20 cellular contexts compared by ENCODE assay signal in genomic region chr15:68047826-68048225, GRCh38. TPM values are rescaled to one million over a fixed set of nuclear protein-coding genes. Genes with fewer than 3 reads are reported as not detected.
DNase-seq lines count a peak whose midpoint lies in the region; ATAC-seq, FAIRE-seq and TF ChIP-seq lines count a peak whose summit lies in the region.
"Had no signal": no experiment of that assay in that cellular context is flagged by ENCODE, and none has a peak within 500 bp of the region (broad histone marks: within the 10 kb centered on the region; RNA-seq: fewer than 3 reads in every experiment).

No MANE protein-coding gene starts in this region.

- H3K4me3 ChIP-seq in kidney epithelial cell (ENCODE audit: low read depth, low read length), result no peak overlapping the region
- H3K4me3 ChIP-seq in neural progenitor cell, result no peak overlapping the region
- H3K4me3 ChIP-seq: GM23338 had no signal

- no peak overlapping the region for H3K4me3 Mint-ChIP-seq in neural progenitor cell
- H3K4me3 Mint-ChIP-seq: CD4-positive, alpha-beta T cell; GM23338 had no signal

- peak overlapping the region; percentile 30 for H3K27ac Mint-ChIP-seq in neural progenitor cell
- H3K27ac Mint-ChIP-seq: CD4-positive, alpha-beta T cell; GM23338 had no signal

- no peaks in the 10 kb centered on the region for H3F3A ChIP-seq in neural progenitor cell (ENCODE audit: low read depth)

- H3K4me1 ChIP-seq in neural progenitor cell, result peaks cover under 1% of the 10 kb centered on the region
- H3K4me1 ChIP-seq: BE2C had no signal

- DNase-seq in ACHN (peak; percentile 65), RCC 7860 (ENCODE audit: low spot score) (no peak), kidney epithelial cell (ENCODE audit: low read depth) (peak; percentile 73), neural progenitor cell (ENCODE audit: low spot score) (no peak), activated gamma-delta T cell (lab: John Stamatoyannopoulos, UW) (no peak), DMS114 treated with DMSO at 0.1 percent for 48 hours (lab: John Stamatoyannopoulos, UW; ENCODE audit: unreplicated experiment) (no peak), omental fat pad (ENCODE audit: low spot score) (no peak), CD1c-positive myeloid dendritic cell (ENCODE audit: extremely low spot score) (no peak)
- DNase-seq: 8988T; BE2C; C1 segment of cervical spinal cord; CD4-positive, alpha-beta T cell; DMS 273 treated with DMSO at 0.1 percent for 48 hours; HCEC 1CT; KG1 had no signal

- H2AFZ ChIP-seq in neural progenitor cell (replicated peaks), result no peak overlapping the region
- H2AFZ ChIP-seq: GM23338 had no signal

- peaks cover 7% of the 10 kb centered on the region for H3K4me1 Mint-ChIP-seq in neural progenitor cell

- H4K20me1 ChIP-seq in neural progenitor cell (ENCODE audit: low read depth), result no peaks in the 10 kb centered on the region

- TF ChIP-seq CTCF in kidney epithelial cell (IDR thresholded peaks at IDR 0.05; ENCODE audit: insufficient read depth, low read length, poor library complexity, severe bottlenecking) (no peak), neural progenitor cell (IDR thresholded peaks at IDR 0.05) (no peak), omental fat pad (IDR thresholded peaks at IDR 0.05) (no peak)

- H3K4me2 ChIP-seq in neural progenitor cell, result no peak overlapping the region
- H3K4me2 ChIP-seq: GM23338 had no signal

- peaks cover 6% of the 10 kb centered on the region for H3K27me3 Mint-ChIP-seq in neural progenitor cell (ENCODE audit: insufficient read depth, low read depth)

- no peaks in the 10 kb centered on the region for H3K79me2 ChIP-seq in neural progenitor cell (ENCODE audit: low read depth)

- H3K36me3 ChIP-seq in kidney epithelial cell (ENCODE audit: control insufficient read depth, insufficient read depth, low read length) (no peaks in the 10 kb centered on the region), neural progenitor cell (no peaks in the 10 kb centered on the region)
- H3K36me3 ChIP-seq: BE2C had no signal

- no peak overlapping the region for H3K27ac ChIP-seq in neural progenitor cell

- in situ Hi-C loops in ACHN (cut with HindIII; ENCODE audit: low pct_ligation_motif_present, low pct_unique_long_range_greater_than_20kb, low sequenced_read_pairs), result no loop called here

- ATAC-seq in omental fat pad (ENCODE audit: low FRiP score), result no peak
- ATAC-seq: GM23338 had no signal

- no peaks in the 10 kb centered on the region for H3K36me3 Mint-ChIP-seq in neural progenitor cell

- no peaks in the 10 kb centered on the region for H3K27me3 ChIP-seq in kidney epithelial cell (ENCODE audit: control insufficient read depth, insufficient read depth, low read length)
- no peaks in the 10 kb centered on the region for H3K27me3 ChIP-seq in neural progenitor cell
- H3K27me3 ChIP-seq: BE2C had no signal

- no peaks in the 10 kb centered on the region for H3K9me3 Mint-ChIP-seq in neural progenitor cell
- H3K9me3 Mint-ChIP-seq: CD4-positive, alpha-beta T cell had no signal

- H3K9ac ChIP-seq in neural progenitor cell, result no peak overlapping the region

- FAIRE-seq in RCC 7860 (lab: Jason Lieb, UNC), result peak; percentile 16
- FAIRE-seq: G401.6, GM12891, GM19239, H54 had no signal

- H3K9me3 ChIP-seq in neural progenitor cell (ENCODE audit: low read depth), result no peaks in the 10 kb centered on the region
- H3K9me3 ChIP-seq: BE2C had no signal

RNA-seq across cellular contexts. Expression of gene PIAS1, which starts 6.3 kb away (rescaled TPM):
- 8.6 and 13.4 TPM in 2 replicates for total RNA-seq in kidney epithelial cell
- 34.6 and 48.2 TPM in 2 replicates for total RNA-seq in neural progenitor cell (ENCODE audit: low replicate concordance)
- total RNA-seq in omental fat pad, result 10 to 100 TPM; 31.6 to 70.9 (median 40.3) TPM

Comparison
In these comparisons a context has a peak if more than half of its experiments do, and no peak if none do; other contexts are left out.
1. DNase-seq: peak in ACHN (single experiment) and kidney epithelial cell (single experiment); none in RCC 7860 (single experiment), neural progenitor cell (single experiment), activated gamma-delta T cell (single experiment), DMS114 treated with DMSO at 0.1 percent for 48 hours (single experiment), omental fat pad (single experiment) and CD1c-positive myeloid dendritic cell (single experiment).